24 cellular contexts compared by ENCODE assay signal in genomic region chr5:6195711-6196358, GRCh38.
"Had no signal": no experiment of that assay in that cellular context is flagged by ENCODE, and none has a peak within 500 bp of the region (broad histone marks: within the 10 kb centered on the region; RNA-seq: fewer than 3 reads in every experiment).

No MANE protein-coding gene starts in this region.

- H3K27ac Mint-ChIP-seq: activated CD4-positive, alpha-beta memory T cell treated with anti-CD3 and anti-CD28 coated beads, Interleukin-2, amount 10 ng/mL, durations not matched to agents 7 days and 5 days; activated CD4-positive, alpha-beta T cell treated with anti-CD3 and anti-CD28 coated beads, Interleukin-2, amount 10 ng/mL, durations not matched to agents 24 days and 14 days; activated naive CD4-positive, alpha-beta T cell treated with anti-CD3 and anti-CD28 coated beads, Interleukin-2, amount 50 U/mL, for 24 hours; activated T-helper 1 cell treated with anti-CD3 and anti-CD28 coated beads, Interleukin-12 subunit alpha, Interleukin-12 subunit beta, Interleukin-2, Interleukin-4 antibody, amounts not matched to agents 30 ng/mL and 10 ng/mL and 1 ng/mL, durations not matched to agents 14 hours and 24 hours and 36 hours; brain; dendritic cell treated with granulocyte-macrophage colony-stimulating factor and Interleukin-4, amounts not matched to agents 40 ng/mL and 50 ng/mL, for 4 days; natural killer cell; T-helper 17 cell; type B pancreatic cell had no signal

- H3K4me1 Mint-ChIP-seq: activated CD4-positive, alpha-beta memory T cell treated with anti-CD3 and anti-CD28 coated beads, Interleukin-2, amount 10 ng/mL, durations not matched to agents 7 days and 5 days; activated CD4-positive, alpha-beta T cell treated with anti-CD3 and anti-CD28 coated beads, Interleukin-2, amount 10 ng/mL, durations not matched to agents 24 days and 14 days; activated naive CD4-positive, alpha-beta T cell treated with anti-CD3 and anti-CD28 coated beads, Interleukin-2, amount 50 U/mL, for 24 hours; immature natural killer cell; natural killer cell; T-helper 17 cell had no signal

- H3K4me3 Mint-ChIP-seq: activated CD4-positive, alpha-beta memory T cell treated with anti-CD3 and anti-CD28 coated beads, Interleukin-2, amount 10 ng/mL, durations not matched to agents 7 days and 5 days; activated CD4-positive, alpha-beta T cell treated with anti-CD3 and anti-CD28 coated beads, Interleukin-2, amount 10 ng/mL, durations not matched to agents 24 days and 14 days; activated naive CD4-positive, alpha-beta T cell treated with anti-CD3 and anti-CD28 coated beads, Interleukin-2, amount 50 U/mL, for 24 hours; activated T-helper 1 cell treated with anti-CD3 and anti-CD28 coated beads, Interleukin-12 subunit alpha, Interleukin-12 subunit beta, Interleukin-2, Interleukin-4 antibody, amounts not matched to agents 30 ng/mL and 10 ng/mL and 1 ng/mL, durations not matched to agents 14 hours and 24 hours and 36 hours; brain; dendritic cell treated with granulocyte-macrophage colony-stimulating factor and Interleukin-4, amounts not matched to agents 40 ng/mL and 50 ng/mL, for 4 days; immature natural killer cell; natural killer cell; T-helper 17 cell had no signal

- H3K36me3 ChIP-seq: left ventricle myocardium inferior, prostate gland, right atrium auricular region, thoracic aorta had no signal

- H3K27me3 Mint-ChIP-seq: activated CD4-positive, alpha-beta memory T cell treated with anti-CD3 and anti-CD28 coated beads, Interleukin-2, amount 10 ng/mL, durations not matched to agents 7 days and 5 days; activated CD4-positive, alpha-beta T cell treated with anti-CD3 and anti-CD28 coated beads, Interleukin-2, amount 10 ng/mL, durations not matched to agents 24 days and 14 days; dendritic cell treated with granulocyte-macrophage colony-stimulating factor and Interleukin-4, amounts not matched to agents 40 ng/mL and 50 ng/mL, for 4 days had no signal

- H3K9me3 Mint-ChIP-seq: activated CD4-positive, alpha-beta memory T cell treated with anti-CD3 and anti-CD28 coated beads, Interleukin-2, amount 10 ng/mL, durations not matched to agents 7 days and 5 days; activated CD4-positive, alpha-beta T cell treated with anti-CD3 and anti-CD28 coated beads, Interleukin-2, amount 10 ng/mL, durations not matched to agents 24 days and 14 days; activated T-helper 1 cell treated with anti-CD3 and anti-CD28 coated beads, Interleukin-12 subunit alpha, Interleukin-12 subunit beta, Interleukin-2, Interleukin-4 antibody, amounts not matched to agents 30 ng/mL and 10 ng/mL and 1 ng/mL, durations not matched to agents 14 hours and 24 hours and 36 hours; dendritic cell treated with granulocyte-macrophage colony-stimulating factor and Interleukin-4, amounts not matched to agents 40 ng/mL and 50 ng/mL, for 4 days had no signal

- H3K4me3 ChIP-seq: left ventricle myocardium inferior, prostate gland, right atrium auricular region, thoracic aorta had no signal

- H3K4me1 ChIP-seq: left ventricle myocardium inferior, prostate gland, right atrium auricular region had no signal

- H3K36me3 Mint-ChIP-seq: immature natural killer cell, natural killer cell, type B pancreatic cell had no signal

- ATAC-seq: activated CD4-positive, CD25-positive, alpha-beta regulatory T cell treated with anti-CD3 and anti-CD28 coated beads, Interleukin-2, amount 50 U/mL, for 24 hours; natural killer cell; T-helper 17 cell had no signal

- DNase-seq: activated CD4-positive, alpha-beta memory T cell treated with anti-CD3 and anti-CD28 coated beads, Interleukin-2, amount 10 ng/mL, durations not matched to agents 7 days and 5 days; activated CD4-positive, alpha-beta T cell treated with anti-CD3 and anti-CD28 coated beads, Interleukin-2, amount 10 ng/mL, durations not matched to agents 24 days and 14 days; activated gamma-delta T cell treated with Interleukin-2 at 50 U/mL for 16 hours; anterior cingulate cortex; effector CD4-positive, alpha-beta T cell; erythroblast; foreskin fibroblast; immature natural killer cell; kidney glomerular epithelial cell; left ventricle myocardium inferior; midbrain; natural killer cell; stimulated activated CD4-positive, alpha-beta T cell treated with anti-CD3 and anti-CD28 coated beads, Interleukin-4, amount 100 ng/mL, for 24 hours; stimulated activated naive CD4-positive, alpha-beta T cell treated with Interleukin-2 at 50 U/mL for 16 hours; T-helper 17 cell had no signal

- H3K27ac ChIP-seq: left ventricle myocardium inferior, prostate gland, right atrium auricular region, thoracic aorta had no signal

- H3K9me3 ChIP-seq: left ventricle myocardium inferior, prostate gland, right atrium auricular region, thoracic aorta had no signal

- H3K27me3 ChIP-seq: right atrium auricular region had no signal
